17 cellular contexts compared by ENCODE assay signal in genomic region chr10:47027108-47027811, GRCh38.
DNase-seq lines count a peak whose midpoint lies in the region; ATAC-seq and TF ChIP-seq lines count a peak whose summit lies in the region.
"Had no signal": no experiment of that assay in that cellular context is flagged by ENCODE, and none has a peak within 500 bp of the region (broad histone marks: within the 10 kb centered on the region; RNA-seq: fewer than 3 reads in every experiment).

No MANE protein-coding gene starts in this region.

- H3K27me3 Mint-ChIP-seq in endothelial cell (ENCODE audit: unreplicated experiment) (peaks cover 10% of the 10 kb centered on the region), osteocyte (ENCODE audit: unreplicated experiment) (peaks cover 3% of the 10 kb centered on the region)

- no peaks in the 10 kb centered on the region for H3K36me3 Mint-ChIP-seq in endothelial cell (ENCODE audit: low read depth, unreplicated experiment)
- no peaks in the 10 kb centered on the region for H3K36me3 Mint-ChIP-seq in osteocyte (ENCODE audit: unreplicated experiment)
- H3K36me3 Mint-ChIP-seq: stimulated activated naive B cell treated with anti-CD40 and anti-IgM and Interleukin-4, amounts not matched to agents 10 μg/mL and 1 μg/mL and 100 μg/mL, for 72 hours had no signal

- H3K4me1 Mint-ChIP-seq in endothelial cell (ENCODE audit: unreplicated experiment): peaks cover 3% of the 10 kb centered on the region
- H3K4me1 Mint-ChIP-seq in osteocyte (ENCODE audit: unreplicated experiment): no peaks in the 10 kb centered on the region
- H3K4me1 Mint-ChIP-seq: stimulated activated naive B cell treated with anti-CD40 and anti-IgM and Interleukin-4, amounts not matched to agents 10 μg/mL and 1 μg/mL and 100 μg/mL, for 72 hours had no signal

- WGBS in gastroesophageal sphincter (ENCODE audit: low coverage in 1 of 2), 2 donors: 65 to 71% methylated on average over 3 to 4 of the region's 10 CpGs

- H3K4me3 Mint-ChIP-seq in endothelial cell (ENCODE audit: unreplicated experiment): no peak overlapping the region
- H3K4me3 Mint-ChIP-seq in osteocyte (ENCODE audit: unreplicated experiment): no peak overlapping the region
- H3K4me3 Mint-ChIP-seq: stimulated activated naive B cell treated with anti-CD40 and anti-IgM and Interleukin-4, amounts not matched to agents 10 μg/mL and 1 μg/mL and 100 μg/mL, for 72 hours had no signal

- H3K4me3 ChIP-seq in BE2C (ENCODE audit: low read depth, low read length): no peak overlapping the region
- H3K4me3 ChIP-seq in H7 (ENCODE audit: insufficient read depth, low read depth, low read length): no peak overlapping the region
- H3K4me3 ChIP-seq in gastroesophageal sphincter: no peak overlapping the region
- H3K4me3 ChIP-seq: upper lobe of left lung had no signal

- H3K27ac Mint-ChIP-seq in endothelial cell (ENCODE audit: unreplicated experiment) (no peak overlapping the region), osteocyte (ENCODE audit: unreplicated experiment) (no peak overlapping the region)
- H3K27ac Mint-ChIP-seq: stimulated activated naive B cell treated with anti-CD40 and anti-IgM and Interleukin-4, amounts not matched to agents 10 μg/mL and 1 μg/mL and 100 μg/mL, for 72 hours had no signal

- no peak for TF ChIP-seq EP300 in gastroesophageal sphincter (IDR thresholded peaks at IDR 0.05)

- H3K4me1 ChIP-seq in BE2C: peaks cover 4% of the 10 kb centered on the region; the same call in 1 of the 2 replicates
- H3K4me1 ChIP-seq in gastroesophageal sphincter: peaks cover 0 to 22% (median 0%) of the 10 kb centered on the region in 3 donors
- H3K4me1 ChIP-seq: upper lobe of left lung had no signal

- POLR2A ChIA-PET in HEK293T (lab: Yijun Ruan, JAX): no interaction called here

- TF ChIP-seq POLR2A in gastroesophageal sphincter (IDR thresholded peaks at IDR 0.05) (no peak), erythroblast (IDR thresholded peaks at IDR 0.05; ENCODE audit: low read length) (no peak)

- no peak for TF ChIP-seq CTCF in BE2C (IDR thresholded peaks at IDR 0.05; ENCODE audit: low read depth, low read length)
- no peak for TF ChIP-seq CTCF in endothelial cell (IDR thresholded peaks at IDR 0.05; ENCODE audit: unreplicated experiment)
- no peak for TF ChIP-seq CTCF in osteocyte (IDR thresholded peaks at IDR 0.05)
- no peak for TF ChIP-seq CTCF in gastroesophageal sphincter (IDR thresholded peaks at IDR 0.05)

- H3K36me3 ChIP-seq in BE2C: no peaks in the 10 kb centered on the region
- no peaks in the 10 kb centered on the region for H3K36me3 ChIP-seq in H7 (replicated peaks; ENCODE audit: control insufficient read depth, insufficient read depth, low read length)
- H3K36me3 ChIP-seq in gastroesophageal sphincter: no peaks in the 10 kb centered on the region
- H3K36me3 ChIP-seq: upper lobe of left lung had no signal

- H3K27ac ChIP-seq in gastroesophageal sphincter: no peak overlapping the region
- H3K27ac ChIP-seq: upper lobe of left lung had no signal

- no peak for ATAC-seq in gastroesophageal sphincter
- ATAC-seq: SK-N-SH treated with all-trans-retinoic acid at 6 μM for 48 hours; stimulated activated naive B cell treated with anti-CD40 and anti-IgM and Interleukin-4, amounts not matched to agents 10 μg/mL and 1 μg/mL and 100 μg/mL, for 72 hours had no signal

- CTCF ChIA-PET in HEK293T (lab: Yijun Ruan, JAX): no interaction called here

- DNase-seq in BE2C (peak; percentile 1), H7 (peak; percentile 16), endothelial cell (ENCODE audit: low spot score) (peak; percentile 1), osteocyte (ENCODE audit: extremely low spot score, unreplicated experiment) (peak; percentile 76), D341Med (ENCODE audit: low spot score) (no peak), erythroblast (lab: John Stamatoyannopoulos, UW) (no peak), HEK293T (ENCODE audit: extremely low spot score) (no peak)
- DNase-seq: activated CD4-positive, alpha-beta T cell treated with anti-CD3 and anti-CD28 coated beads for 1 hour; activated naive CD4-positive, alpha-beta T cell treated with anti-CD3 and anti-CD28 coated beads, Interleukin-2, amount 50 U/mL, for 16 hours; cerebellar nuclear complex; HCEC 1CT; NCI-H1105 treated with DMSO at 0.1 percent for 48 hours; NCI-H510A; stimulated activated naive B cell treated with anti-CD40 and anti-IgM and Interleukin-4, amounts not matched to agents 10 μg/mL and 1 μg/mL and 100 μg/mL, for 72 hours had no signal

- H3K27me3 ChIP-seq in BE2C (no peaks in the 10 kb centered on the region), H7 (ENCODE audit: control insufficient read depth, insufficient read depth, low read length) (no peaks in the 10 kb centered on the region), gastroesophageal sphincter (no peaks in the 10 kb centered on the region)
- H3K27me3 ChIP-seq: upper lobe of left lung had no signal

- H3K9me3 Mint-ChIP-seq in endothelial cell (ENCODE audit: unreplicated experiment): no peaks in the 10 kb centered on the region
- H3K9me3 Mint-ChIP-seq in osteocyte (ENCODE audit: unreplicated experiment): no peaks in the 10 kb centered on the region
- H3K9me3 Mint-ChIP-seq: stimulated activated naive B cell treated with anti-CD40 and anti-IgM and Interleukin-4, amounts not matched to agents 10 μg/mL and 1 μg/mL and 100 μg/mL, for 72 hours had no signal

- H3K9me3 ChIP-seq in BE2C (no peaks in the 10 kb centered on the region), gastroesophageal sphincter (no peaks in the 10 kb centered on the region)
- H3K9me3 ChIP-seq: upper lobe of left lung had no signal

TF ChIP-seq in HEK293T, 16 proteins besides CTCF, POLR2A, EP300 and RAD21:
- no peak for TF ChIP-seq FOXA1 (IDR thresholded peaks at IDR 0.05)
- no peak for TF ChIP-seq FOXM1 (IDR thresholded peaks at IDR 0.05; ENCODE audit: borderline replicate concordance)
- no peak for TF ChIP-seq PKNOX1 (IDR thresholded peaks at IDR 0.05)
- TF ChIP-seq LEF1 (IDR thresholded peaks at IDR 0.05; ENCODE audit: borderline replicate concordance): no peak
- no peak for TF ChIP-seq FOXK2 (IDR thresholded peaks at IDR 0.05)
- no peak for TF ChIP-seq ZNF384 (IDR thresholded peaks at IDR 0.05)
- no peak for TF ChIP-seq SUZ12 (IDR thresholded peaks at IDR 0.05)
- TF ChIP-seq ARNT (IDR thresholded peaks at IDR 0.05): no peak

Comparison
In these comparisons a context has a peak if more than half of its experiments do, and no peak if none do; other contexts are left out.
1. DNase-seq: peak in BE2C (single experiment), H7 (single experiment), endothelial cell (single experiment) and osteocyte (single experiment); none in D341Med (single experiment), erythroblast (0 of 2) and HEK293T (single experiment).